In the genomic region with DNA sequence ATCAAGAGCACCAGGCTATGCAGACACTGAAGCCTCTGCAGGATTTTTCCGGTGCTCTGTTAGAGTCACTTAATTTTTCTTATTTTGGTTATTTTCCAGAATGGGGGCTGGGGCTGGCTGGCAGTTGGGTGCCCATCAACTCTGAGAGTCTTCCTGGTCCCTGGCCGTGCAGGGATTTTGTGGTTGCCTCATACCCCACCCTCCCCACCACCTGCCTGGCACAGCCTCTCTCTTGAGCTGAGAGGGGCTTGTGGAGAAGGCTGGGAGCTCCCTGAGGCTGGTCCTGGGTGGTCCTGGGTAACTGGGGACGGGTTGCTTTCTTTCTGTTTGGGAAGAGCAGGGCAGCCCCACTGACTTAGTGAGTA, we compare ENCODE assay signal across 24 cellular contexts. TPM values are rescaled to one million over a fixed set of nuclear protein-coding genes. Genes with fewer than 3 reads are reported as not detected.
"Had no signal": no experiment of that assay in that cellular context is flagged by ENCODE, and none has a peak within 500 bp of the region (broad histone marks: within the 10 kb centered on the region; RNA-seq: fewer than 3 reads in every experiment).

No MANE protein-coding gene starts in this region.

- FAIRE-seq: endometrium had no signal

- DNase-seq: activated CD4-positive, alpha-beta T cell treated with anti-CD3 and anti-CD28 coated beads, Interleukin-2, amount 10 ng/mL, durations not matched to agents 7 days and 5 days; activated CD8-positive, alpha-beta T cell treated with anti-CD3 and anti-CD28 coated beads, Interleukin-2, amount 10 ng/mL, durations not matched to agents 7 days and 5 days; activated naive CD4-positive, alpha-beta T cell treated with anti-CD3 and anti-CD28 coated beads, Interleukin-2, amount 10 ng/mL, durations not matched to agents 7 days and 5 days; activated T-cell treated with anti-CD3 and anti-CD28 coated beads, Interleukin-2, amount 50 U/mL, for 1 hour; amygdala; effector CD4-positive, alpha-beta T cell; foreskin fibroblast; immature natural killer cell; kidney glomerular epithelial cell; left ventricle myocardium superior; stimulated activated CD4-positive, alpha-beta T cell treated with anti-CD3 and anti-CD28 coated beads, Interleukin-4, amount 100 ng/mL, for 24 hours; stimulated activated naive CD4-positive, alpha-beta T cell treated with Interleukin-2 at 50 U/mL for 16 hours had no signal

- H3K4me3 ChIP-seq: ovary, prostate gland, thoracic aorta, upper lobe of left lung had no signal

- H3K27ac ChIP-seq: neutrophil, ovary, prostate gland, thoracic aorta, upper lobe of left lung had no signal

- H3K4me1 ChIP-seq: prostate gland, upper lobe of left lung had no signal

- H3K4me3 Mint-ChIP-seq: activated CD4-positive, alpha-beta T cell treated with anti-CD3 and anti-CD28 coated beads, Interleukin-2, amount 10 ng/mL, durations not matched to agents 7 days and 5 days; activated CD8-positive, alpha-beta T cell treated with anti-CD3 and anti-CD28 coated beads, Interleukin-2, amount 10 ng/mL, durations not matched to agents 7 days and 5 days; activated naive CD4-positive, alpha-beta T cell treated with anti-CD3 and anti-CD28 coated beads, Interleukin-2, amount 10 ng/mL, durations not matched to agents 7 days and 5 days; dendritic cell treated with granulocyte-macrophage colony-stimulating factor and Interleukin-4, amounts not matched to agents 40 ng/mL and 50 ng/mL, for 4 days; immature natural killer cell; natural killer cell treated with Interleukin-12 subunit alpha and Interleukin-12 subunit beta and Interleukin-15 and Interleukin-18, amount 100 ng/mL, for 72 hours; T-helper 1 cell treated with Interleukin-12 subunit alpha and Interleukin-12 subunit beta and Interleukin-4 antibody, amounts not matched to agents 30 μg/mL and 1 μg/mL, for 36 hours had no signal

- H3K36me3 Mint-ChIP-seq: activated naive CD4-positive, alpha-beta T cell treated with anti-CD3 and anti-CD28 coated beads, Interleukin-2, amount 10 ng/mL, durations not matched to agents 7 days and 5 days; immature natural killer cell; natural killer cell treated with Interleukin-12 subunit alpha and Interleukin-12 subunit beta and Interleukin-15 and Interleukin-18, amount 100 ng/mL, for 72 hours had no signal

- ATAC-seq: activated CD8-positive, alpha-beta T cell treated with anti-CD3 and anti-CD28 coated beads, Interleukin-2, amount 10 ng/mL, durations not matched to agents 7 days and 5 days; left ventricle myocardium superior; natural killer cell treated with Interleukin-12 subunit alpha and Interleukin-12 subunit beta and Interleukin-15 and Interleukin-18, amount 100 ng/mL, for 72 hours had no signal

- H3K9me3 Mint-ChIP-seq: activated CD4-positive, alpha-beta T cell treated with anti-CD3 and anti-CD28 coated beads, Interleukin-2, amount 10 ng/mL, durations not matched to agents 7 days and 5 days; activated naive CD4-positive, alpha-beta T cell treated with anti-CD3 and anti-CD28 coated beads, Interleukin-2, amount 10 ng/mL, durations not matched to agents 7 days and 5 days; dendritic cell treated with granulocyte-macrophage colony-stimulating factor and Interleukin-4, amounts not matched to agents 40 ng/mL and 50 ng/mL, for 4 days; immature natural killer cell; natural killer cell treated with Interleukin-12 subunit alpha and Interleukin-12 subunit beta and Interleukin-15 and Interleukin-18, amount 100 ng/mL, for 72 hours; T-helper 1 cell treated with Interleukin-12 subunit alpha and Interleukin-12 subunit beta and Interleukin-4 antibody, amounts not matched to agents 30 μg/mL and 1 μg/mL, for 36 hours had no signal

- H3K36me3 ChIP-seq: neutrophil, ovary, prostate gland, thoracic aorta, upper lobe of left lung had no signal

- H3K27me3 ChIP-seq: ovary, upper lobe of left lung had no signal

- H3K9me3 ChIP-seq: neutrophil, ovary, prostate gland, thoracic aorta, upper lobe of left lung had no signal

- H3K4me1 Mint-ChIP-seq: activated CD4-positive, alpha-beta T cell treated with anti-CD3 and anti-CD28 coated beads, Interleukin-2, amount 10 ng/mL, durations not matched to agents 7 days and 5 days; activated naive CD4-positive, alpha-beta T cell treated with anti-CD3 and anti-CD28 coated beads, Interleukin-2, amount 10 ng/mL, durations not matched to agents 7 days and 5 days; immature natural killer cell had no signal

- H3K27ac Mint-ChIP-seq: activated CD4-positive, alpha-beta T cell treated with anti-CD3 and anti-CD28 coated beads, Interleukin-2, amount 10 ng/mL, durations not matched to agents 7 days and 5 days; activated CD8-positive, alpha-beta T cell treated with anti-CD3 and anti-CD28 coated beads, Interleukin-2, amount 10 ng/mL, durations not matched to agents 7 days and 5 days; activated naive CD4-positive, alpha-beta T cell treated with anti-CD3 and anti-CD28 coated beads, Interleukin-2, amount 10 ng/mL, durations not matched to agents 7 days and 5 days; dendritic cell treated with granulocyte-macrophage colony-stimulating factor and Interleukin-4, amounts not matched to agents 40 ng/mL and 50 ng/mL, for 4 days; immature natural killer cell; natural killer cell treated with Interleukin-12 subunit alpha and Interleukin-12 subunit beta and Interleukin-15 and Interleukin-18, amount 100 ng/mL, for 72 hours; T-helper 1 cell treated with Interleukin-12 subunit alpha and Interleukin-12 subunit beta and Interleukin-4 antibody, amounts not matched to agents 30 μg/mL and 1 μg/mL, for 36 hours had no signal

RNA-seq across cellular contexts. Expression of a gene that starts 23.3 kb away (rescaled TPM):
- total RNA-seq: activated CD4-positive, alpha-beta T cell treated with anti-CD3 and anti-CD28 coated beads, Interleukin-2, amount 10 ng/mL, durations not matched to agents 7 days and 5 days; activated CD8-positive, alpha-beta T cell treated with anti-CD3 and anti-CD28 coated beads, Interleukin-2, amount 10 ng/mL, durations not matched to agents 7 days and 5 days; epithelial cell of proximal tubule; fibroblast of lung; glomerular endothelial cell; left ventricle myocardium superior; natural killer cell treated with Interleukin-12 subunit alpha and Interleukin-12 subunit beta and Interleukin-15 and Interleukin-18, amount 100 ng/mL, for 72 hours; ovary; prostate gland; thoracic aorta; upper lobe of left lung had no signal
- polyA plus RNA-seq: fibroblast of lung, immature natural killer cell, ovary had no signal
